13 cellular contexts compared by ENCODE assay signal in the genomic region with DNA sequence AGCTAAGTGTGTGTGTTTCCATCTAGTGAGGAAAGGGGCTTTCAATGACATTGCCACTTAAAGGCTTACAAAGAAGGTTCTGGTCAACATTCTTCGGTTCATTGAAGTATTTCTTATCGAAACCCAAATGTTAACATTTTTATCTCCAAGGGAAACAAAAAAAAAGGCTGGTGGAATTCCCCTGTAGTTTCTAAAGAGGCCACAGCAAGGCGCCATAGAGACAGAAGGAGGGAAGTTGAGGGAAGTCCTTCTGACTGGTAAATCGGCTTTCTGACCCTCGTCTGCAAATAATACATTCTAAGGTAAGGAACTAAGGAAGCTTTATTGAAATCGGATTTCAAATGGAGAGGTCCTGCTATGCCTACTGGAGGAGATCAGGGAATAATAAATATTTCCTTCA. TPM values are rescaled to one million over a fixed set of nuclear protein-coding genes. Genes with fewer than 3 reads are reported as not detected.
DNase-seq lines count a peak whose midpoint lies in the region; ATAC-seq and TF ChIP-seq lines count a peak whose summit lies in the region.
"Had no signal": no experiment of that assay in that cellular context is flagged by ENCODE, and none has a peak within 500 bp of the region (broad histone marks: within the 10 kb centered on the region; RNA-seq: fewer than 3 reads in every experiment).

No MANE protein-coding gene starts in this region.

- no peak overlapping the region for H2BK15ac ChIP-seq in IMR-90 (ENCODE audit: low read depth, low read length)

- H4K8ac ChIP-seq in IMR-90 (ENCODE audit: low read depth in 2 of 2, low read length in 2 of 2): no peak overlapping the region

- H2BK20ac ChIP-seq in IMR-90 (ENCODE audit: low read depth, low read length): no peak overlapping the region

- H2BK120ac ChIP-seq in IMR-90 (ENCODE audit: low read depth, low read length): no peak overlapping the region

- no peak overlapping the region for H4K91ac ChIP-seq in IMR-90 (ENCODE audit: insufficient read depth, low read depth, low read length)

- H3K79me1 ChIP-seq in IMR-90 (ENCODE audit: low read depth in 1 of 2, low read length in 2 of 2): no peaks in the 10 kb centered on the region

- peaks cover 31% of the 10 kb centered on the region for H3K27me3 Mint-ChIP-seq in nephron (ENCODE audit: low read depth)
- H3K27me3 Mint-ChIP-seq: IgD-negative memory B cell had no signal

- CTCF ChIA-PET in IMR-90 (lab: Yijun Ruan, JAX): interaction anchor here (0.6 to 0.9 kb wide), 3 partner anchors 12 to 362 kb away, joined by 3 to 8 read pairs (median 3); no protein-coding TSS in a partner anchor

- no peak overlapping the region for H3K23ac ChIP-seq in IMR-90 (ENCODE audit: low read depth, low read length)

- H3K27me3 ChIP-seq in IMR-90 (ENCODE audit: control insufficient read depth, insufficient read depth, low read length): no peaks in the 10 kb centered on the region
- H3K27me3 ChIP-seq in adipocyte (replicated peaks; ENCODE audit: control insufficient read depth, insufficient read depth, low read length): no peaks in the 10 kb centered on the region
- peaks cover 9 to 44% (median 17%) of the 10 kb centered on the region in 9 donors for H3K27me3 ChIP-seq in heart left ventricle

- POLR2A ChIA-PET in IMR-90 (lab: Charles Lee; ENCODE audit: unreplicated experiment): no interaction called here

- no peaks in the 10 kb centered on the region for H3K4me1 Mint-ChIP-seq in nephron

- no CpG with 5 or more reads among the region's 6 CpGs for WGBS in IMR-90 (ENCODE audit: extremely low coverage in 2 of 2, insufficient read length in 1 of 2), 2 experiments
- WGBS in heart left ventricle, 4 donors: 41 to 58% (median 53%) methylated on average over 6 of the region's 6 CpGs

- in situ Hi-C loops in IMR-90 (cut with MboI; ENCODE audit: low sequenced_read_pairs): no loop called here

- dilution Hi-C loops in IMR-90 (cut with HindIII; ENCODE audit: low sequenced_read_pairs, unreplicated experiment): no loop called here

- H3K36me3 ChIP-seq in IMR-90 (ENCODE audit: control insufficient read depth, insufficient read depth, low read length): no peaks in the 10 kb centered on the region
- H3K36me3 ChIP-seq in adipocyte (ENCODE audit: control insufficient read depth, insufficient read depth, low read length, severe bottlenecking): no peaks in the 10 kb centered on the region
- no peaks in the 10 kb centered on the region for H3K36me3 ChIP-seq in heart left ventricle

- no peak overlapping the region for H3K14ac ChIP-seq in IMR-90 (replicated peaks; ENCODE audit: low read depth, low read length)

- no peak overlapping the region for H3K27ac Mint-ChIP-seq in nephron
- H3K27ac Mint-ChIP-seq: IgD-negative memory B cell had no signal

- intact Hi-C loops in IMR-90 (cut with micrococcal nuclease): no loop called here
- intact Hi-C loops in heart left ventricle (cut with DNase I): no loop called here

- H3K27ac ChIP-seq in IMR-90 (ENCODE audit: insufficient read depth, low read length) (no peak overlapping the region), heart left ventricle (no peak overlapping the region)

- no peak overlapping the region for H2AK9ac ChIP-seq in IMR-90 (replicated peaks; ENCODE audit: low read depth, low read length, poor library complexity)

- peak; percentile 13 for DNase-seq in DMS 273 (lab: John Stamatoyannopoulos, UW; ENCODE audit: unreplicated experiment)
- DNase-seq in DMS 273 treated with DMSO at 0.1 percent for 48 hours (lab: John Stamatoyannopoulos, UW): no peak
- DNase-seq in IMR-90: peak; percentile 16
- peak; percentile 38 for DNase-seq in adipocyte (ENCODE audit: low read depth)
- DNase-seq in NOMO-1 treated with DMSO at 0.1 percent for 48 hours (lab: John Stamatoyannopoulos, UW; ENCODE audit: unreplicated experiment): no peak
- no peak for DNase-seq in heart left ventricle
- DNase-seq: NCI-H510A; small intestine; stimulated activated CD8-positive, alpha-beta memory T cell treated with anti-CD3 and anti-CD28 coated beads, Interleukin-4, amount 100 ng/mL, for 48 hours; SW 1271 had no signal

- TF ChIP-seq POLR2A in IMR-90 (IDR thresholded peaks at IDR 0.05; ENCODE audit: low read depth, low read length) (no peak), heart left ventricle (IDR thresholded peaks at IDR 0.05) (no peak)

- peaks cover 7% of the 10 kb centered on the region for H3K36me3 Mint-ChIP-seq in nephron (ENCODE audit: low read depth)
- H3K36me3 Mint-ChIP-seq: IgD-negative memory B cell had no signal

- TF ChIP-seq CTCF in IMR-90 (conservative IDR thresholded peaks at IDR 0.05; ENCODE audit: low read depth, low read length): peak; percentile 33; the same call in 1 of the 2 replicates
- peak in 1 of 3 experiments; percentile 23 for TF ChIP-seq CTCF in nephron (IDR thresholded peaks at IDR 0.05; ENCODE audit: unreplicated experiment in 3 of 3)
- peak in 1 of 12 donors; percentile 7 for TF ChIP-seq CTCF in heart left ventricle (IDR thresholded peaks at IDR 0.05)

- H3K18ac ChIP-seq in IMR-90 (ENCODE audit: low read depth, low read length): no peak overlapping the region

- H4K5ac ChIP-seq in IMR-90 (ENCODE audit: low read depth, low read length): no peak overlapping the region

- H3K4ac ChIP-seq in IMR-90 (ENCODE audit: low read depth, low read length): no peak overlapping the region

- H3K4me3 ChIP-seq in IMR-90 (ENCODE audit: insufficient read depth, low read depth, low read length) (no peak overlapping the region), adipocyte (ENCODE audit: low read length) (no peak overlapping the region), heart left ventricle (no peak overlapping the region)

- H3K9ac ChIP-seq in IMR-90 (ENCODE audit: low read depth, low read length) (no peak overlapping the region), adipocyte (ENCODE audit: low read length) (no peak overlapping the region)

- no peak for ATAC-seq in IMR-90 (ENCODE audit: low read depth)
- ATAC-seq in HG02884 (IDR thresholded peaks at IDR 0.05; ENCODE audit: unreplicated experiment): no peak
- no peak for ATAC-seq in heart left ventricle

- TF ChIP-seq RAD21 in IMR-90 (IDR thresholded peaks at IDR 0.05; ENCODE audit: low read length): peak; percentile 46

- no peak overlapping the region for H2AFZ ChIP-seq in IMR-90 (replicated peaks; ENCODE audit: low read length, poor library complexity)

- H3K9me3 ChIP-seq in IMR-90 (ENCODE audit: control insufficient read depth, insufficient read depth, low read length) (no peaks in the 10 kb centered on the region; the same call in 1 of the 2 replicates), adipocyte (ENCODE audit: control insufficient read depth, low read length) (no peaks in the 10 kb centered on the region), heart left ventricle (peaks cover 0 to 5% (median 0%) of the 10 kb centered on the region in 12 donors)

- no peak overlapping the region for H3K4me2 ChIP-seq in IMR-90 (ENCODE audit: low read depth, low read length)

- peak overlapping the region in 2 of 3 experiments; percentile 30 to 48 for H3K4me3 Mint-ChIP-seq in nephron
- H3K4me3 Mint-ChIP-seq: IgD-negative memory B cell had no signal

- H3K9me3 Mint-ChIP-seq in nephron: peaks cover 27% of the 10 kb centered on the region

- H3K9me1 ChIP-seq in IMR-90 (ENCODE audit: insufficient read depth, low read length): no peaks in the 10 kb centered on the region

- H3K56ac ChIP-seq in IMR-90 (ENCODE audit: extremely low read depth, insufficient read depth, low read length): no peak overlapping the region

- no TSS peak for BruUV-seq in IMR-90 (replicated peaks; lab: Mats Ljungman, UMichigan)

- H3K4me1 ChIP-seq in IMR-90 (ENCODE audit: control insufficient read depth, insufficient read depth, low read length): no peaks in the 10 kb centered on the region
- H3K4me1 ChIP-seq in adipocyte (ENCODE audit: control insufficient read depth, insufficient read depth, low read length): no peaks in the 10 kb centered on the region
- H3K4me1 ChIP-seq in heart left ventricle: no peaks in the 10 kb centered on the region

- no peak overlapping the region for H2BK5ac ChIP-seq in IMR-90 (ENCODE audit: low read depth, low read length, poor library complexity, severe bottlenecking)

- no peaks in the 10 kb centered on the region for H4K20me1 ChIP-seq in IMR-90 (ENCODE audit: insufficient read depth, low read length)

- no peak overlapping the region for H2AK5ac ChIP-seq in IMR-90 (ENCODE audit: low read depth, low read length)

TF ChIP-seq in IMR-90, 13 proteins besides CTCF, POLR2A, EP300 and RAD21:
- peak; percentile 40; the same call in 1 of the 2 replicates for TF ChIP-seq SMC3 (IDR thresholded peaks at IDR 0.05; ENCODE audit: low read depth, low read length)
- TF ChIP-seq RFX5 (IDR thresholded peaks at IDR 0.05; ENCODE audit: low read depth, low read length): no peak
- TF ChIP-seq, protein P1, sequence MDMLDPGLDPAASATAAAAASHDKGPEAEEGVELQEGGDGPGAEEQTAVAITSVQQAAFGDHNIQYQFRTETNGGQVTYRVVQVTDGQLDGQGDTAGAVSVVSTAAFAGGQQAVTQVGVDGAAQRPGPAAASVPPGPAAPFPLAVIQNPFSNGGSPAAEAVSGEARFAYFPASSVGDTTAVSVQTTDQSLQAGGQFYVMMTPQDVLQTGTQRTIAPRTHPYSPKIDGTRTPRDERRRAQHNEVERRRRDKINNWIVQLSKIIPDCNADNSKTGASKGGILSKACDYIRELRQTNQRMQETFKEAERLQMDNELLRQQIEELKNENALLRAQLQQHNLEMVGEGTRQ (IDR thresholded peaks at IDR 0.05; ENCODE audit: low read depth, low read length): no peak
- TF ChIP-seq, protein P2, sequence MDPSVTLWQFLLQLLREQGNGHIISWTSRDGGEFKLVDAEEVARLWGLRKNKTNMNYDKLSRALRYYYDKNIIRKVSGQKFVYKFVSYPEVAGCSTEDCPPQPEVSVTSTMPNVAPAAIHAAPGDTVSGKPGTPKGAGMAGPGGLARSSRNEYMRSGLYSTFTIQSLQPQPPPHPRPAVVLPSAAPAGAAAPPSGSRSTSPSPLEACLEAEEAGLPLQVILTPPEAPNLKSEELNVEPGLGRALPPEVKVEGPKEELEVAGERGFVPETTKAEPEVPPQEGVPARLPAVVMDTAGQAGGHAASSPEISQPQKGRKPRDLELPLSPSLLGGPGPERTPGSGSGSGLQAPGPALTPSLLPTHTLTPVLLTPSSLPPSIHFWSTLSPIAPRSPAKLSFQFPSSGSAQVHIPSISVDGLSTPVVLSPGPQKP (IDR thresholded peaks at IDR 0.05; ENCODE audit: borderline replicate concordance, low read depth, low read length): no peak
- TF ChIP-seq MAZ (IDR thresholded peaks at IDR 0.05; ENCODE audit: borderline replicate concordance, low read depth, low read length): no peak
- no peak for TF ChIP-seq FOS (IDR thresholded peaks at IDR 0.05; ENCODE audit: low read depth, low read length)

RNA-seq across cellular contexts. Expression of a gene that starts 1.7 kb away (rescaled TPM):
- total RNA-seq in IMR-90 (2012; rRNA removed) (not detected in 2 replicates), heart left ventricle (under 1 TPM in 1 of 9 donors, not detected in 8; 0.25 TPM)
- polyA plus RNA-seq in IMR-90 (2012; rRNA removed) (not detected in 2 replicates), heart left ventricle (not detected)
- not detected in 2 replicates for polyA plus RNA-seq in IMR-90 (2012; cell fraction: cytosol; rRNA removed)
- not detected in 2 replicates for polyA plus RNA-seq in IMR-90 (2012; cell fraction: nucleus; rRNA removed; ENCODE audit: low replicate concordance)
- polyA plus RNA-seq: IgD-negative memory B cell, small intestine had no signal

Comparison
In these comparisons a context has a peak if more than half of its experiments do, and no peak if none do; other contexts are left out.
1. DNase-seq: peak in DMS 273 (single experiment), IMR-90 (single experiment) and adipocyte (single experiment); none in DMS 273 treated with DMSO at 0.1 percent for 48 hours (single experiment), NOMO-1 treated with DMSO at 0.1 percent for 48 hours (single experiment) and heart left ventricle (0 of 5).